9 cellular contexts compared by ENCODE assay signal in the genomic region with DNA sequence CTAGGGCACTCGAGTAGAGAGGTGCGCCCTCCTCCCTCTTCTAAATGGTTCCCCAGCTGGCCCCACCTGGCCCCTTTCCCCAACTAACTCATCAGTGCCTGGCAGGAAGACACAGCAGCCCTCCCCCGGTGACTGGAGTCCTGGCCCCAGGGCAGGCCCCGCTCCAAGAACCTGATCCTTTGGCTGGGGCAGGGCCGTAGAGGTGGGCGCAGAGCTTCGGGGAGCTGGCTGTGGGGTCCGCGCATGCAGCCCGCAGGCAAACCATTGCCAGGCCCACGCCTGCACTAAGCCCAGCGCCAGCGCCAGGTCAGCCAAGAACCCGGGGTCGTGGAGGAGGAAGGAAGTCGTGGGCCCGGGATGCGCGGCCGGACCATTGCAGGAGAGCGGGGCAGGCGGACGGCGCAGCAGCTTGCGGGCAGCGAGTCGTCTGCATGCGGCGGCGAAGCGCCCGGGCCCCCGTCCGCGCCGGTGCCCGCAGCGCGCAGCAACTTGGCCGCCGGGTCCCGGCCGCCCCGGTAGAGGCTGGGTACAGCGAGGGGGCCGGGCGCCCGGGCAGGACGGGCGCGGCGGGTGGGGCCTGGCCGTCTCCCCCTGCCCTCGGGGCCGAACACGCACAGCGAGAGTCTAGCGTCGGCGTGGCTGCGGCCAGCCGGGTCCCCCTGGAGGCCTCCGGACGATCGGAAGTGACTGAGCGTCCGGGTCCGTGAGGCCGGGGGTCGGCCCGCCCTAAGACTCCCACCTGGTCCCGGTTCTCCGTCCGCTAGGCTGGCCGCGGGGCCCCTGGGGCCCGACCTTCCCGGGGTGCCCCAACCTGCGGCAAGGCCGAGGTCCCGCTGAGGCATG. TPM values are rescaled to one million over a fixed set of nuclear protein-coding genes. Genes with fewer than 3 reads are reported as not detected.
DNase-seq lines count a peak whose midpoint lies in the region; ATAC-seq and TF ChIP-seq lines count a peak whose summit lies in the region.
"Had no signal": no experiment of that assay in that cellular context is flagged by ENCODE, and none has a peak within 500 bp of the region (broad histone marks: within the 10 kb centered on the region; RNA-seq: fewer than 3 reads in every experiment).

No MANE protein-coding gene starts in this region.

- peak overlapping the region in 1 of 2 donors; percentile 73 for H3K27ac Mint-ChIP-seq in natural killer cell

- H3K27ac ChIP-seq in Karpas-422 (ENCODE audit: low read length) (no peak overlapping the region), dorsolateral prefrontal cortex (peak overlapping the region in 41 of 59 donors; percentile 12 to 81 (median 45))

- TF ChIP-seq CTCF in AG10803 (conservative IDR thresholded peaks at IDR 0.05; ENCODE audit: low read length) (no peak), dorsolateral prefrontal cortex (IDR thresholded peaks at IDR 0.05 in 54 of 56, conservative IDR thresholded peaks at IDR 0.05 in 2 of 56; ENCODE audit: low read depth in 1 of 56, partially characterized antibody in 56 of 56) (no peak), natural killer cell (IDR thresholded peaks at IDR 0.05) (no peak)

- no peaks in the 10 kb centered on the region for H3K9me3 ChIP-seq in Karpas-422 (ENCODE audit: low read length)

- peak overlapping the region; percentile 88 for H3K4me3 Mint-ChIP-seq in natural killer cell

- H3K36me3 Mint-ChIP-seq in natural killer cell, result no peaks in the 10 kb centered on the region

- peak overlapping the region; percentile 65 for H3K4me2 ChIP-seq in Karpas-422 (ENCODE audit: low read depth, low read length, poor library complexity, severe bottlenecking)

- DNase-seq in AG10803 (ENCODE audit: low read depth) (no peak), Karpas-422 (no peak), dorsolateral prefrontal cortex (peak in 1 of 10 donors; percentile 38), natural killer cell (no peak), germinal center (ENCODE audit: low spot score) (no peak), NCI-H1694 (lab: John Stamatoyannopoulos, UW) (no peak)

- H4K20me1 ChIP-seq in Karpas-422 (ENCODE audit: insufficient read depth, low read depth, low read length), result peaks cover 14% of the 10 kb centered on the region

- H3K9me3 Mint-ChIP-seq in natural killer cell, result no peaks in the 10 kb centered on the region

- H3K27me3 ChIP-seq in Karpas-422 (ENCODE audit: low read length) (no peaks in the 10 kb centered on the region), dorsolateral prefrontal cortex (no peaks in the 10 kb centered on the region)

- H3K79me2 ChIP-seq in Karpas-422 (ENCODE audit: low read length), result peaks cover 21% of the 10 kb centered on the region

- H3K4me1 ChIP-seq in Karpas-422 (ENCODE audit: low read length), result peaks cover 35% of the 10 kb centered on the region

- ATAC-seq in natural killer cell (no peak), HG03442 (IDR thresholded peaks at IDR 0.05; ENCODE audit: unreplicated experiment) (no peak), GM19463 (IDR thresholded peaks at IDR 0.05; ENCODE audit: unreplicated experiment) (no peak)

- no peaks in the 10 kb centered on the region for H3K9me2 ChIP-seq in Karpas-422 (replicated peaks; ENCODE audit: insufficient read depth, low read length)

- no peak overlapping the region for H2AFZ ChIP-seq in Karpas-422 (ENCODE audit: low read length)

- H3K4me3 ChIP-seq in AG10803 (ENCODE audit: low read length) (peak overlapping the region; percentile 67), Karpas-422 (ENCODE audit: low read length) (peak overlapping the region; percentile 62; the same call in 1 of the 2 replicates), dorsolateral prefrontal cortex (peak overlapping the region; percentile 53 to 82 (median 70))

- intact Hi-C loops in dorsolateral prefrontal cortex (cut with DNase I) (no loop called here), natural killer cell (cut with micrococcal nuclease) (no loop called here)

- peak overlapping the region; percentile 63 for H3K9ac ChIP-seq in Karpas-422 (ENCODE audit: low read length)

- no peaks in the 10 kb centered on the region for H3K36me3 ChIP-seq in Karpas-422 (ENCODE audit: insufficient read depth, low read length)

- H3K27me3 Mint-ChIP-seq in natural killer cell (ENCODE audit: low read depth in 2 of 2), result peaks cover 0 to 3% of the 10 kb centered on the region in 2 donors

- H3K4me1 Mint-ChIP-seq in natural killer cell, result peaks cover 22 to 37% of the 10 kb centered on the region in 2 donors

RNA-seq across cellular contexts. Expression of gene TRABD, which starts 1.0 kb away (rescaled TPM):
- 46.7 and 117 TPM in 2 replicates for total RNA-seq in Karpas-422 (2014; rRNA removed; shearing (Covaris generic); ENCODE audit: low replicate concordance)
- total RNA-seq in dorsolateral prefrontal cortex, result 10 to 100 TPM in 119 of 120 experiments, 1 to 10 TPM in 1; 8.2 to 34.3 (median 18.0) TPM
- total RNA-seq in natural killer cell, result 100 to 1,000 TPM; 129 to 138 (median 132) TPM

RNA-seq across cellular contexts. Expression of gene PANX2, which starts 14.2 kb away (rescaled TPM):
- not detected in 2 replicates for total RNA-seq in Karpas-422 (2014; rRNA removed; shearing (Covaris generic); ENCODE audit: low replicate concordance)
- total RNA-seq in dorsolateral prefrontal cortex, result 10 to 100 TPM; 14.2 to 93.7 (median 47.5) TPM
- total RNA-seq in natural killer cell, result 1 to 10 TPM in 1 of 3 donors, under 1 TPM in 2; 0.16 to 3.4 (median 0.27) TPM
- total RNA-seq: renal cortical epithelial cell had no signal

RNA-seq across cellular contexts. Expression of gene SELENOO, which starts 16.0 kb away (rescaled TPM):
- total RNA-seq in Karpas-422 (2014; rRNA removed; shearing (Covaris generic); ENCODE audit: low replicate concordance), result 20.0 and 64.1 TPM in 2 replicates
- 10 to 100 TPM; 21.8 to 41.6 (median 30.1) TPM for total RNA-seq in dorsolateral prefrontal cortex
- total RNA-seq in natural killer cell, result 10 to 100 TPM; 37.3 to 45.2 (median 37.6) TPM
